ENCODE assay signal across 2 cellular contexts in the genomic region with DNA sequence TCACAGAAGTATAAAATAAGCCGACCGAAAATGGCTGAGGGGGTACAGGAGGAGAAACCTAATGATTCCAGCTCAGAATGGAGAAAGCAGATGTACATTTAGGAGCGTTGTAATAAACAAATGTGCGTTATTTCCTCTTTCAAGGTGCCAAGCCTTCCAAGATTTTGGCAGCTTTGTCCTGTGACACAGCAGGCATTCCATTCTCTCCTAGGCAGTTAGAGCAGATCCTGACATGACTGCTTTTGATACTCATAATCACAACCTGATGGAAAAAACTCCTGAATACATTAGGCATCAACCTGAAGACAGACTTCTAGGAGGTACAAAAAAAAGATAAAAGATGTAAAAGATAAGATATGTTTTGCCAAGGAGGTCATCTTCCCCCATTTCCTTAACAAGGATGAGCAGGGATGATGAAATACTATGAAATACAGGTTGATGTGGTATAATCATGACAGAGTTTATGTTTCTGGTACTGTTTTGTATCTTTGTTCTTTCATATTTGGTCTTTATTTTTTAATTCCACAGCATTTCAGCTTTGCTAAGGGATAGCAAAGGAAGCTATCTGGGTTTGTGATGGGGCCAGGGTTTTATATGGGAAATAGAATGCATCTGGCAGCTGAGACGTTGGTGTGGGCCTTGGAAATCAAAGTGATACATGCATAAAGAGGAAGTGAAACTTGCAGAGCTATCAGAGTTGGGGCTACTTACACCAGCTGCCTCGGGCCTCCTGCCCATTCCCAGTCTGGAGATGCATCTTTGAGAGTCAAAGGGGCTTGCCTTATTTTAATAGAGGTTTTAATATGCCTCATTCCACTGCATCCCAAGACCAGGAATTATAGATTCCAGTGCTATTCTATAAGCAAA.
TF ChIP-seq lines count a peak whose summit lies in the region.

No MANE protein-coding gene starts in this region.

TF ChIP-seq in HEK293, 187 proteins besides CTCF, POLR2A, EP300 and RAD21:
- TF ChIP-seq ZNF518A (tag by site-specific recombination; conservative IDR thresholded peaks at IDR 0.05; ENCODE audit: low read depth) = 0 out of 2 replicates have a peak, but pooled peaks have one; percentile 22
- 0 out of 2 replicates have a peak, but pooled peaks have one; percentile 33 for TF ChIP-seq BCL6B (tag by site-specific recombination; IDR thresholded peaks at IDR 0.05)
- no peak for TF ChIP-seq WT1 (tag by site-specific recombination; IDR thresholded peaks at IDR 0.05)

TF ChIP-seq in neural cell, 6 proteins besides CTCF, POLR2A, EP300 and RAD21 (continued from another document):
- TF ChIP-seq REST (IDR thresholded peaks at IDR 0.05; ENCODE audit: borderline replicate concordance) (peak; percentile 99), POLR2AphosphoS5 (IDR thresholded peaks at IDR 0.05) (peak; percentile 83), TAF1 (IDR thresholded peaks at IDR 0.05; ENCODE audit: low read depth) (no peak), MXI1 (conservative IDR thresholded peaks at IDR 0.05; ENCODE audit: poor library complexity, severe bottlenecking) (no peak), EZH2 (IDR thresholded peaks at IDR 0.05; ENCODE audit: borderline replicate concordance, insufficient read depth, low read length, poor library complexity, severe bottlenecking) (no peak)
